Comparison of ENCODE assay signal across 2 cellular contexts in the genomic region with DNA sequence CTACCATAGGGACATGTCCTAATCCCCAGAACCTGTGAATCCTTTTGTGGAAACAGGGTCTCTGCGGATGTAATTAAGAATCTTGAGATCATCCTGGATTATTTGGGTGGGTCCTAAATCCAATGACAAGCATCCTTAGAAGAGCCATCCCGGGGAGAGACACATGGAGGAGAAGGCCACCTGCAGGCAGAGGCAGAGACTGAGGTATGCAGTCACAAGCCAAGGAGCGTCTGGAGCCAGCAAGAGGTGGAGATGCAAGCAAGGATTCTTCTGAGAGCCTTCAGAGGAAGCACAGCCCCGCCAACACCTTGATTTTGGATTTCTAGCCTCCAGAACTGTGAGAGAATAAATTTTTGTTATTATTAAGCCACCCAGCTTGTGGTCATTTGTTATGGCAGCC.
TF ChIP-seq lines count a peak whose summit lies in the region.

No MANE protein-coding gene starts in this region.

TF ChIP-seq in IMR-90, 13 proteins besides CTCF, POLR2A, EP300 and RAD21:
- TF ChIP-seq NFE2L2 (IDR thresholded peaks at IDR 0.05; ENCODE audit: low read depth, low read length) (no peak), RCOR1 (IDR thresholded peaks at IDR 0.05; ENCODE audit: insufficient replicate concordance, low read length) (no peak), MAFK (IDR thresholded peaks at IDR 0.05; ENCODE audit: low read depth, low read length) (no peak), CHD1 (IDR thresholded peaks at IDR 0.05; ENCODE audit: low read depth, low read length) (no peak), CEBPB (IDR thresholded peaks at IDR 0.05; ENCODE audit: low read depth, low read length) (no peak), MAZ (IDR thresholded peaks at IDR 0.05; ENCODE audit: borderline replicate concordance, low read depth, low read length) (no peak), SMC3 (IDR thresholded peaks at IDR 0.05; ENCODE audit: low read depth, low read length) (no peak), BHLHE40 (IDR thresholded peaks at IDR 0.05; ENCODE audit: low read depth, low read length) (no peak), FOS (IDR thresholded peaks at IDR 0.05; ENCODE audit: low read depth, low read length) (no peak), MXI1 (IDR thresholded peaks at IDR 0.05; ENCODE audit: borderline replicate concordance, low read depth, low read length) (no peak), RFX5 (IDR thresholded peaks at IDR 0.05; ENCODE audit: low read depth, low read length) (no peak)
- TF ChIP-seq, protein P1, sequence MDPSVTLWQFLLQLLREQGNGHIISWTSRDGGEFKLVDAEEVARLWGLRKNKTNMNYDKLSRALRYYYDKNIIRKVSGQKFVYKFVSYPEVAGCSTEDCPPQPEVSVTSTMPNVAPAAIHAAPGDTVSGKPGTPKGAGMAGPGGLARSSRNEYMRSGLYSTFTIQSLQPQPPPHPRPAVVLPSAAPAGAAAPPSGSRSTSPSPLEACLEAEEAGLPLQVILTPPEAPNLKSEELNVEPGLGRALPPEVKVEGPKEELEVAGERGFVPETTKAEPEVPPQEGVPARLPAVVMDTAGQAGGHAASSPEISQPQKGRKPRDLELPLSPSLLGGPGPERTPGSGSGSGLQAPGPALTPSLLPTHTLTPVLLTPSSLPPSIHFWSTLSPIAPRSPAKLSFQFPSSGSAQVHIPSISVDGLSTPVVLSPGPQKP (IDR thresholded peaks at IDR 0.05; ENCODE audit: borderline replicate concordance, low read depth, low read length) = no peak
- TF ChIP-seq, protein P2, sequence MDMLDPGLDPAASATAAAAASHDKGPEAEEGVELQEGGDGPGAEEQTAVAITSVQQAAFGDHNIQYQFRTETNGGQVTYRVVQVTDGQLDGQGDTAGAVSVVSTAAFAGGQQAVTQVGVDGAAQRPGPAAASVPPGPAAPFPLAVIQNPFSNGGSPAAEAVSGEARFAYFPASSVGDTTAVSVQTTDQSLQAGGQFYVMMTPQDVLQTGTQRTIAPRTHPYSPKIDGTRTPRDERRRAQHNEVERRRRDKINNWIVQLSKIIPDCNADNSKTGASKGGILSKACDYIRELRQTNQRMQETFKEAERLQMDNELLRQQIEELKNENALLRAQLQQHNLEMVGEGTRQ (IDR thresholded peaks at IDR 0.05; ENCODE audit: low read depth, low read length) = no peak
TF ChIP-seq in IMR-90: peak in this region for 0.

TF ChIP-seq in K562, 482 proteins besides CTCF, POLR2A, EP300 and RAD21:
- no peak for TF ChIP-seq GABPA (tag; conservative IDR thresholded peaks at IDR 0.05; ENCODE audit: low read depth)
- no peak for TF ChIP-seq HMG20A (CRISPR knock-in tag; conservative IDR thresholded peaks at IDR 0.05)
TF ChIP-seq in K562: peak in this region for 0.
